Comparison of ENCODE assay signal across 8 cellular contexts in the genomic region with DNA sequence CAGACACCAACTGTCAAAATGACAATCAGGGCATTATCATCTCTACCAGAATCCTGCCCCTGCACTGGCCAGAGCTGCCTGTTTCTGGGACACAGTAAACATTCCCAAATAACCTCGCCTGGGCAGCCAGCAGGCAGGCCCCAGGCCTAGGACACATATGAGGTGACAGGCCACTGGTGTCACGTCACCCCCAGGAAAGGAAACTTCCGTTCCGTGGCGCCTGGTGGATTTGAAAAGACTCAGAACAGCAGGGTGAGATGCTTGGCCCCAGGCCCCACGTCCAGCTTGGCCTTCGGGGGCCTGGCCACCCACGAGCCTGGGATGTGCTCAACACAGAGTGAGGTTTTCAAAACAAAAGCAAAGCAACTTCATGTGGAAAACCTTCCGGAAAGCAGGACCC. TPM values are rescaled to one million over a fixed set of nuclear protein-coding genes. Genes with fewer than 3 reads are reported as not detected.
DNase-seq lines count a peak whose midpoint lies in the region; ATAC-seq, FAIRE-seq and TF ChIP-seq lines count a peak whose summit lies in the region.

No MANE protein-coding gene starts in this region.

- H3K9ac ChIP-seq in Loucy (ENCODE audit: low read depth, low read length, poor library complexity, severe bottlenecking) (peak overlapping the region; percentile 89), H1 (replicated peaks in 1 of 4; ENCODE audit: extremely low read depth in 1 of 4, low read depth in 3 of 4, low read length in 3 of 4) (no peak overlapping the region; a peak in 1 of 7 replicates)

- POLR2A ChIA-PET in H1 (lab: Charles Lee; ENCODE audit: partially characterized antibody): interaction anchor here (1.1 kb wide), 1 partner anchor 34 kb away, joined by 3 read pairs; no protein-coding TSS in a partner anchor

- peaks cover 79% of the 10 kb centered on the region for H3K79me2 ChIP-seq in Loucy (ENCODE audit: insufficient read depth, low read length)
- peaks cover 21 to 56% of the 10 kb centered on the region in 2 experiments for H3K79me2 ChIP-seq in H1 (ENCODE audit: control insufficient read depth in 1 of 2, insufficient read depth in 2 of 2, low read length in 2 of 2)

- H3K27me3 Mint-ChIP-seq in CD4-positive, CD25-positive, alpha-beta regulatory T cell: no peaks in the 10 kb centered on the region

- peaks cover 4% of the 10 kb centered on the region; the same call in 1 of the 2 replicates for H3K23me2 ChIP-seq in H1 (ENCODE audit: low read depth, low read length)

- peak overlapping the region; percentile 85 for H3K4me2 ChIP-seq in Loucy (ENCODE audit: low read depth, low read length, poor library complexity, severe bottlenecking)
- H3K4me2 ChIP-seq in H1 (ENCODE audit: insufficient read depth in 1 of 2, low read depth in 2 of 2, low read length in 2 of 2): peak overlapping the region; percentile 68 to 70

- H3K27ac ChIP-seq in CD4-positive, CD25-positive, alpha-beta regulatory T cell (ENCODE audit: insufficient read depth, low read length, poor library complexity, severe bottlenecking): peak overlapping the region; percentile 72
- no peak overlapping the region for H3K27ac ChIP-seq in H1 (ENCODE audit: low read depth, low read length)

- H4K20me1 ChIP-seq in Loucy (ENCODE audit: insufficient read depth, low read length, poor library complexity, severe bottlenecking) (peaks cover 55% of the 10 kb centered on the region), H1 (replicated peaks in 1 of 2; ENCODE audit: control insufficient read depth in 1 of 2, insufficient read depth in 2 of 2, low read length in 2 of 2) (peaks cover 7 to 21% of the 10 kb centered on the region in 2 experiments)

- no peak for FAIRE-seq in H1 (lab: Jason Lieb, UNC)

- no peak overlapping the region for H4K8ac ChIP-seq in H1 (ENCODE audit: extremely low read depth, insufficient read depth, low read length)

- H3K9me3 ChIP-seq in CD4-positive, CD25-positive, alpha-beta regulatory T cell (ENCODE audit: control insufficient read depth in 2 of 2, low read length in 2 of 2): no peaks in the 10 kb centered on the region
- H3K9me3 ChIP-seq in Loucy (ENCODE audit: insufficient read depth, low read depth, low read length) (no peaks in the 10 kb centered on the region), H1 (ENCODE audit: insufficient read depth in 2 of 2, low read depth in 1 of 2, low read length in 1 of 2) (no peaks in the 10 kb centered on the region), neuron (ENCODE audit: low read length) (peaks cover 2% of the 10 kb centered on the region)

- DNase-seq in CD4-positive, CD25-positive, alpha-beta regulatory T cell: peak in 1 of 3 donors; percentile 64
- DNase-seq in H1 (ENCODE audit: low read depth in 1 of 2, low spot score in 2 of 2) (no peak), HPDE6-E6E7 (ENCODE audit: extremely low spot score) (no peak), NCI-H2227 treated with DMSO at 0.1 percent for 48 hours (lab: John Stamatoyannopoulos, UW) (no peak), germinal center (ENCODE audit: low spot score) (no peak)

- H3K4me3 ChIP-seq in CD4-positive, CD25-positive, alpha-beta regulatory T cell (ENCODE audit: low read depth, low read length): peak overlapping the region; percentile 92
- peak overlapping the region; percentile 93 for H3K4me3 ChIP-seq in Loucy (ENCODE audit: low read length, poor library complexity, severe bottlenecking)
- peak overlapping the region; percentile 55 to 90 (median 66); a peak in 7 of 8 replicates for H3K4me3 ChIP-seq in H1 (ENCODE audit: extremely low read depth in 1 of 4, insufficient read depth in 2 of 4, low read depth in 3 of 4, low read length in 4 of 4)
- peak overlapping the region; percentile 55 for H3K4me3 ChIP-seq in neuron (ENCODE audit: low read length)

- H3K36me3 Mint-ChIP-seq in CD4-positive, CD25-positive, alpha-beta regulatory T cell: peaks cover 23% of the 10 kb centered on the region

- H3K27me3 ChIP-seq in CD4-positive, CD25-positive, alpha-beta regulatory T cell (ENCODE audit: control insufficient read depth, insufficient read depth, low read length): no peaks in the 10 kb centered on the region
- H3K27me3 ChIP-seq in Loucy (ENCODE audit: insufficient read depth, low read length, poor library complexity, severe bottlenecking) (no peaks in the 10 kb centered on the region), H1 (replicated peaks in 1 of 4; ENCODE audit: control insufficient read depth in 3 of 4, extremely low read depth in 1 of 4, insufficient read depth in 3 of 4, low read length in 3 of 4) (no peaks in the 10 kb centered on the region), neuron (ENCODE audit: insufficient read depth, low read length) (peaks cover 31% of the 10 kb centered on the region)

- TF ChIP-seq RAD21 in H1 (IDR thresholded peaks at IDR 0.05 in 1 of 2, conservative IDR thresholded peaks at IDR 0.05 in 1 of 2; ENCODE audit: low read depth in 2 of 2, low read length in 2 of 2): no peak

- no peak overlapping the region for H2BK120ac ChIP-seq in H1 (replicated peaks; ENCODE audit: low read depth, low read length)

- H3K9me3 Mint-ChIP-seq in CD4-positive, CD25-positive, alpha-beta regulatory T cell: no peaks in the 10 kb centered on the region

- no peak for TF ChIP-seq POLR2A in H1 (IDR thresholded peaks at IDR 0.05; ENCODE audit: control extremely low read depth in 1 of 2, low read depth in 2 of 2, low read length in 2 of 2)

- H4K5ac ChIP-seq in H1 (ENCODE audit: insufficient read length, low read depth, low read length): no peak overlapping the region

- H3K36me3 ChIP-seq in CD4-positive, CD25-positive, alpha-beta regulatory T cell (ENCODE audit: control insufficient read depth, insufficient read depth, low read length): no peaks in the 10 kb centered on the region
- no peaks in the 10 kb centered on the region; the same call in 1 of the 2 replicates for H3K36me3 ChIP-seq in Loucy (ENCODE audit: insufficient read depth, low read length)
- H3K36me3 ChIP-seq in H1 (ENCODE audit: control insufficient read depth in 2 of 4, insufficient read depth in 4 of 4, low read length in 3 of 4): no peaks in the 10 kb centered on the region
- no peaks in the 10 kb centered on the region for H3K36me3 ChIP-seq in neuron (ENCODE audit: insufficient read depth, low read length)

- WGBS in H1 (ENCODE audit: extremely low coverage in 1 of 2, insufficient coverage in 1 of 2, insufficient read length in 1 of 2, insufficient replicate concordance in 2 of 2, low coverage in 1 of 2, low lambda C conversion rate in 2 of 2, missing lambda C conversion rate in 1 of 2), 2 experiments: 76% methylated on average over 8 of the region's 9 CpGs; no CpG with 5 or more reads in 1 of the 2 experiments

- H2AK5ac ChIP-seq in H1 (ENCODE audit: low read depth, low read length): no peak overlapping the region

- no peak overlapping the region for H3K14ac ChIP-seq in H1 (ENCODE audit: insufficient read length)

- no peak for TF ChIP-seq CTCF in Loucy (conservative IDR thresholded peaks at IDR 0.05; ENCODE audit: low read length)
- TF ChIP-seq CTCF in H1 (IDR thresholded peaks at IDR 0.05; ENCODE audit: control extremely low read depth in 1 of 3, insufficient read depth in 1 of 3, low read depth in 1 of 3, low read length in 3 of 3): no peak

- ATAC-seq in CD4-positive, CD25-positive, alpha-beta regulatory T cell (ENCODE audit: low read depth in 2 of 2): no peak
- ATAC-seq in HG03097 (IDR thresholded peaks at IDR 0.05; ENCODE audit: low FRiP score, unreplicated experiment): no peak

- H2BK15ac ChIP-seq in H1 (ENCODE audit: low read length): no peak overlapping the region

- H2BK12ac ChIP-seq in H1 (ENCODE audit: low read depth, low read length): peak overlapping the region; percentile 4; the same call in 1 of the 2 replicates

- no peak overlapping the region for H3K23ac ChIP-seq in H1 (ENCODE audit: insufficient read length)

- no peak for TF ChIP-seq EP300 in H1 (IDR thresholded peaks at IDR 0.05; ENCODE audit: borderline replicate concordance in 1 of 2, low read depth in 2 of 2, low read length in 2 of 2)

- H3K4me1 ChIP-seq in CD4-positive, CD25-positive, alpha-beta regulatory T cell (ENCODE audit: control insufficient read depth, insufficient read depth, low read length, poor library complexity, severe bottlenecking): peaks cover 85% of the 10 kb centered on the region
- peaks cover 72% of the 10 kb centered on the region for H3K4me1 ChIP-seq in Loucy (ENCODE audit: insufficient read depth, low read length, poor library complexity, severe bottlenecking)
- peaks cover 14 to 50% (median 31%) of the 10 kb centered on the region in 4 experiments for H3K4me1 ChIP-seq in H1 (replicated peaks in 1 of 4; ENCODE audit: control insufficient read depth in 3 of 4, insufficient read depth in 4 of 4, low read length in 3 of 4)
- peaks cover 11% of the 10 kb centered on the region for H3K4me1 ChIP-seq in neuron (ENCODE audit: insufficient read depth, low read length)

- H3K27ac Mint-ChIP-seq in CD4-positive, CD25-positive, alpha-beta regulatory T cell: peak overlapping the region; percentile 94 to 98 (median 96)

- H3K56ac ChIP-seq in H1 (replicated peaks; ENCODE audit: insufficient read length, low read depth, low read length): no peak overlapping the region

- no peak overlapping the region for H3K18ac ChIP-seq in H1 (ENCODE audit: extremely low read depth, low read length)

- H3K9me2 ChIP-seq in Loucy (replicated peaks; ENCODE audit: low read depth, low read length): no peaks in the 10 kb centered on the region

- CTCF ChIA-PET in H1 (lab: Charles Lee; ENCODE audit: partially characterized antibody): no interaction called here

- H2BK20ac ChIP-seq in H1 (ENCODE audit: low read length): no peak overlapping the region

- H3K79me1 ChIP-seq in H1 (ENCODE audit: low read depth, low read length): peaks cover 17% of the 10 kb centered on the region

- peak overlapping the region; percentile 94 to 100 (median 97) for H3K4me3 Mint-ChIP-seq in CD4-positive, CD25-positive, alpha-beta regulatory T cell

- no peak overlapping the region for H3K4ac ChIP-seq in H1 (replicated peaks; ENCODE audit: insufficient read length, low read depth, low read length)

- H2AFZ ChIP-seq in Loucy (ENCODE audit: low read length) (no peak overlapping the region), H1 (ENCODE audit: low read length) (no peak overlapping the region), neuron (ENCODE audit: low read depth, low read length) (peak overlapping the region; percentile 37)

- H2BK5ac ChIP-seq in H1 (ENCODE audit: low read depth, low read length): 0 out of 2 replicates have a peak overlapping the region, but pooled peaks have one; percentile 7

- H3K4me1 Mint-ChIP-seq in CD4-positive, CD25-positive, alpha-beta regulatory T cell: peaks cover 16 to 90% (median 68%) of the 10 kb centered on the region in 4 donors

- no peaks in the 10 kb centered on the region for H3F3A ChIP-seq in Loucy (ENCODE audit: low read depth)

- no peak overlapping the region for H4K91ac ChIP-seq in H1 (replicated peaks; ENCODE audit: insufficient read length, low read length)

RNA-seq across cellular contexts. Expression of gene SEMA4D, which starts 1.3 kb away (rescaled TPM):
- total RNA-seq in CD4-positive, CD25-positive, alpha-beta regulatory T cell: 480 TPM
- polyA plus RNA-seq in CD4-positive, CD25-positive, alpha-beta regulatory T cell: 100 to 1,000 TPM in 1 of 4 donors, 10 to 100 TPM in 3; 67.5 to 108 (median 90.2) TPM
- total RNA-seq in H1 (2021; fragmentation: NEBNext Ultra II Directional; extraction: Animal tissue kit (Norgen Biotek cat#: 25700)): 63.1 and 70.4 TPM in 2 replicates
- 21.0 and 34.3 TPM in 2 replicates for polyA plus RNA-seq in H1 (2011; rRNA removed)
- polyA plus RNA-seq in H1 (2011; cell fraction: cytosol; rRNA removed): 22.5 TPM
- 77.9 TPM for polyA plus RNA-seq in H1 (2011; cell fraction: nucleus; rRNA removed)
- 37.1 to 43.6 TPM (median 42.0 TPM) in 4 replicates for polyA plus RNA-seq in H1 (2012, experiment 1 of 2)
- 17.8 TPM for polyA plus RNA-seq in H1 (2012, experiment 2 of 2)
- polyA plus RNA-seq in H1 (2013, experiment 1 of 2): 49.6 TPM
- polyA plus RNA-seq in H1 (2013, experiment 2 of 2): 47.0 TPM
- polyA minus RNA-seq in H1 (2011; rRNA and poly(A)+ RNA removed): 28.5 and 31.1 TPM in 2 replicates
- polyA minus RNA-seq in H1 (2011; cell fraction: cytosol; rRNA and poly(A)+ RNA removed): 39.3 TPM
- 60.8 TPM for polyA minus RNA-seq in H1 (2011; cell fraction: nucleus; rRNA and poly(A)+ RNA removed)
